Comparison of ENCODE assay signal across 8 cellular contexts in the genomic region with DNA sequence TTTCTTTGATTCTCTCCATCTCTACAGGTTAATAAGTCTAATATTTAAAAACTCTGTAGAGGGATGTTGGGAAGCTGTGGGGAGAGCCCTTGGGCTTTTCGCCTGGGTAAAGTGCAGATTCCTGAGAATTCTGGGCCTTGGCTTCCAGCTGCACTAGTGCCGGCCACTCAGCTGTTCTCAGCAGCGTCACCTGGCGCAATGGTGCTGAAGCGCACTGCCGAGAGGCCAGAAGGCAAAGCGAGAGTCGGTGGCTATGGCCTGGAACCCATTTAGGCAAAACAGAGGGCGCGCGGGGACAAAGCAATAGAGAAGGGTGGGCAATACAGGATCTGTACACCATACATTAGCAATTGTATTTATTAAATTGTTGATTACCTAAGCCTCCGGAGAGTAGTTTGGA.
DNase-seq lines count a peak whose midpoint lies in the region; ATAC-seq, FAIRE-seq and TF ChIP-seq lines count a peak whose summit lies in the region.
"Not testable (repeated sequence)": the region's sequence is repeated elsewhere in the genome, so short reads cannot be mapped to it uniquely, and the experiment has no call there.

No MANE protein-coding gene starts in this region.

- H3K79me2 ChIP-seq in ACC112 (ENCODE audit: control insufficient read depth, insufficient read depth, low read length, unreplicated experiment); OCI-LY3 (ENCODE audit: low read length); GM12878 (ENCODE audit: control insufficient read depth, insufficient read depth, low read length): not testable (repeated sequence)

- SMC1A ChIA-PET in GM12878 (lab: Charles Lee; ENCODE audit: uncharacterized antibody, unreplicated experiment): not testable (repeated sequence)

- H3K4me1 ChIP-seq in ACC112 (ENCODE audit: control insufficient read depth, insufficient read depth, low read length, unreplicated experiment); OCI-LY3 (ENCODE audit: low read length); GM12878 (ENCODE audit: control insufficient read depth, insufficient read depth, low read length); left lung: not testable (repeated sequence)

- H3K4me3 ChIP-seq in ACC112 (ENCODE audit: low read depth, low read length) (peak overlapping the region; percentile 59), OCI-LY3 (ENCODE audit: low read length) (peak overlapping the region; percentile 70), skeletal muscle cell (ENCODE audit: low read depth, low read length) (peak overlapping the region; percentile 18)
- not testable (repeated sequence) for H3K4me3 ChIP-seq in GM12878, left lung

- TF ChIP-seq POLR2A in GM12878 (IDR thresholded peaks at IDR 0.05; ENCODE audit: low read depth, low read length): not testable (repeated sequence)

- TF ChIP-seq CTCF in OCI-LY3 (IDR thresholded peaks at IDR 0.05; ENCODE audit: low read depth, low read length); GM12878 (IDR thresholded peaks at IDR 0.05 in 2 of 3, conservative IDR thresholded peaks at IDR 0.05 in 1 of 3; ENCODE audit: control insufficient read depth in 2 of 3, extremely low read depth in 1 of 3, insufficient read depth in 1 of 3, low read depth in 3 of 3, low read length in 3 of 3); left lung (IDR thresholded peaks at IDR 0.05): not testable (repeated sequence)

- RAD21 ChIA-PET in GM12878 (lab: Charles Lee; ENCODE audit: unreplicated experiment): not testable (repeated sequence)

- not testable (repeated sequence) for TF ChIP-seq RAD21 in GM12878 (IDR thresholded peaks at IDR 0.05; ENCODE audit: insufficient read depth, low read depth, low read length)

- not testable (repeated sequence) for TF ChIP-seq EP300 in GM12878 (IDR thresholded peaks at IDR 0.05; ENCODE audit: borderline replicate concordance in 1 of 2, control insufficient read depth in 1 of 2, low read depth in 2 of 2, low read length in 2 of 2)

- not testable (repeated sequence) for DNase-seq in GM12878 (ENCODE audit: low read depth, low spot score); Right ventricle myocardium superior; left lung; skeletal muscle cell (ENCODE audit: low read depth)

- in situ Hi-C loops in GM12878 (cut with MboI): not testable (repeated sequence)

- peak overlapping the region; percentile 51; the same call in 1 of the 2 replicates for H3K9ac ChIP-seq in OCI-LY3 (ENCODE audit: low read length)
- not testable (repeated sequence) for H3K9ac ChIP-seq in GM12878 (ENCODE audit: control insufficient read depth, insufficient read depth, low read length)

- FAIRE-seq in GM12878 (lab: Jason Lieb, UNC): not testable (repeated sequence)

- H3K9me3 ChIP-seq in OCI-LY3 (ENCODE audit: insufficient read depth, low read length); GM12878 (replicated peaks; ENCODE audit: control insufficient read depth, insufficient read depth, low read length); left lung: not testable (repeated sequence)

- POLR2A ChIA-PET in GM12878 (lab: Charles Lee): not testable (repeated sequence)

- intact Hi-C loops in GM12878 (cut with micrococcal nuclease; ENCODE audit: unreplicated experiment); Right ventricle myocardium superior (cut with DNase I); left lung (cut with DNase I): not testable (repeated sequence)

- H3K36me3 ChIP-seq in ACC112 (ENCODE audit: insufficient read depth, low read length); OCI-LY3 (replicated peaks; ENCODE audit: low read depth, low read length); GM12878 (ENCODE audit: control insufficient read depth in 2 of 2, insufficient read depth in 2 of 2, low read length in 1 of 2); left lung: not testable (repeated sequence)

- BruUV-seq in GM12878 (replicated peaks; lab: Mats Ljungman, UMichigan): not testable (repeated sequence)

- H3K27ac ChIP-seq in ACC112 (ENCODE audit: low read depth, low read length); OCI-LY3 (ENCODE audit: low read length); GM12878 (ENCODE audit: control insufficient read depth, insufficient read depth); left lung: not testable (repeated sequence)

- WGBS in GM12878 (ENCODE audit: insufficient coverage, insufficient replicate concordance, low lambda C conversion rate, missing lambda C conversion rate): 90% methylated on average over 1 of the region's 12 CpGs

- H2AFZ ChIP-seq in ACC112 (ENCODE audit: low read length, unreplicated experiment); OCI-LY3 (ENCODE audit: low read depth, low read length); GM12878 (ENCODE audit: control insufficient read depth, low read depth, low read length): not testable (repeated sequence)

- H4K20me1 ChIP-seq in OCI-LY3 (ENCODE audit: insufficient read depth, low read length); GM12878 (ENCODE audit: control insufficient read depth, insufficient read depth): not testable (repeated sequence)

- H3K4me2 ChIP-seq in OCI-LY3 (ENCODE audit: low read length): peak overlapping the region; percentile 46; the same call in 1 of the 2 replicates
- H3K4me2 ChIP-seq in GM12878 (ENCODE audit: control insufficient read depth, insufficient read depth): not testable (repeated sequence)

- ATAC-seq in GM19023 (IDR thresholded peaks at IDR 0.05; ENCODE audit: unreplicated experiment) (peak; percentile 57), HG02798 (IDR thresholded peaks at IDR 0.05; ENCODE audit: poor library complexity, unreplicated experiment) (peak; percentile 71), GM12878 (peak; percentile 84), Right ventricle myocardium superior (ENCODE audit: poor library complexity) (peak; percentile 86), left lung (peak; percentile 91)

- CTCF ChIA-PET in GM12878 (lab: Yijun Ruan, JAX): not testable (repeated sequence)

- H3K27me3 ChIP-seq in ACC112 (ENCODE audit: insufficient read depth, low read length); OCI-LY3 (ENCODE audit: low read depth, low read length); GM12878 (replicated peaks in 1 of 2; ENCODE audit: control insufficient read depth in 2 of 2, insufficient read depth in 2 of 2, low read length in 1 of 2); left lung: not testable (repeated sequence)
